ENCODE assay signal across 2 cellular contexts in genomic region chr6:168290095-168290494, GRCh38.
TF ChIP-seq lines count a peak whose summit lies in the region.

No MANE protein-coding gene starts in this region.

TF ChIP-seq in IMR-90, 13 proteins besides CTCF, POLR2A, EP300 and RAD21:
- TF ChIP-seq MXI1 (IDR thresholded peaks at IDR 0.05; ENCODE audit: borderline replicate concordance, low read depth, low read length) = no peak
- no peak for TF ChIP-seq CHD1 (IDR thresholded peaks at IDR 0.05; ENCODE audit: low read depth, low read length)
- TF ChIP-seq RCOR1 (IDR thresholded peaks at IDR 0.05; ENCODE audit: insufficient replicate concordance, low read length) = no peak
- TF ChIP-seq RFX5 (IDR thresholded peaks at IDR 0.05; ENCODE audit: low read depth, low read length) = no peak
- TF ChIP-seq NFE2L2 (IDR thresholded peaks at IDR 0.05; ENCODE audit: low read depth, low read length) = no peak
- TF ChIP-seq MAZ (IDR thresholded peaks at IDR 0.05; ENCODE audit: borderline replicate concordance, low read depth, low read length) = no peak
- no peak for TF ChIP-seq CEBPB (IDR thresholded peaks at IDR 0.05; ENCODE audit: low read depth, low read length)
- TF ChIP-seq MAFK (IDR thresholded peaks at IDR 0.05; ENCODE audit: low read depth, low read length) = no peak
- no peak for TF ChIP-seq FOS (IDR thresholded peaks at IDR 0.05; ENCODE audit: low read depth, low read length)
- no peak for TF ChIP-seq ELK1 (IDR thresholded peaks at IDR 0.05; ENCODE audit: borderline replicate concordance, low read depth, low read length)
- TF ChIP-seq USF2 (IDR thresholded peaks at IDR 0.05; ENCODE audit: low read depth, low read length) = no peak
- TF ChIP-seq BHLHE40 (IDR thresholded peaks at IDR 0.05; ENCODE audit: low read depth, low read length) = no peak
- TF ChIP-seq SMC3 (IDR thresholded peaks at IDR 0.05; ENCODE audit: low read depth, low read length) = no peak
TF ChIP-seq in IMR-90: peak in this region for 0.

TF ChIP-seq in K562, 482 proteins besides CTCF, POLR2A, EP300 and RAD21:
- no peak for TF ChIP-seq KDM1A (IDR thresholded peaks at IDR 0.05)
- TF ChIP-seq DACH1 (IDR thresholded peaks at IDR 0.05; ENCODE audit: partially characterized antibody) = peak; percentile 11
TF ChIP-seq in K562: peak in this region for 1.
